In genomic region chr17:40412880-40413279, GRCh38 we compare ENCODE assay signal across 25 cellular contexts. TPM values are rescaled to one million over a fixed set of nuclear protein-coding genes. Genes with fewer than 3 reads are reported as not detected.
"Had no signal": no experiment of that assay in that cellular context is flagged by ENCODE, and none has a peak within 500 bp of the region (broad histone marks: within the 10 kb centered on the region; RNA-seq: fewer than 3 reads in every experiment).

No MANE protein-coding gene starts in this region.

- H3K4me3 Mint-ChIP-seq: naive B cell; nephron; stimulated activated memory B cell treated with anti-CD40 and anti-IgM and Interleukin-4, amounts not matched to agents 10 μg/mL and 1 μg/mL and 100 μg/mL, for 72 hours had no signal

- H3K36me3 ChIP-seq: stomach had no signal

- H3K27me3 Mint-ChIP-seq: naive B cell; stimulated activated memory B cell treated with anti-CD40 and anti-IgM and Interleukin-4, amounts not matched to agents 10 μg/mL and 1 μg/mL and 100 μg/mL, for 72 hours had no signal

- DNase-seq: effector memory CD4-positive, alpha-beta T cell; heart left ventricle; hippocampal formation; left colon; left ventricle myocardium superior; mesendoderm; naive B cell; psoas muscle; retina; spleen; stimulated activated CD4-positive, alpha-beta T cell treated with anti-CD3 and anti-CD28 coated beads, Interleukin-15, amount 100 ng/mL, for 24 hours; stimulated activated CD4-positive, alpha-beta T cell treated with anti-CD3 and anti-CD28 coated beads, Interleukin-1b, Interleukin-23, amount 100 ng/mL, for 48 hours; stimulated activated CD4-positive, alpha-beta T cell treated with anti-CD3 and anti-CD28 coated beads, Interleukin-4, amount 100 ng/mL, for 24 hours; stomach; substantia nigra; trophoblast cell had no signal

- H3K36me3 Mint-ChIP-seq: naive B cell; stimulated activated memory B cell treated with anti-CD40 and anti-IgM and Interleukin-4, amounts not matched to agents 10 μg/mL and 1 μg/mL and 100 μg/mL, for 72 hours had no signal

- ATAC-seq: esophagus mucosa; heart left ventricle; left colon; left ventricle myocardium superior; psoas muscle; sciatic nerve; stimulated activated memory B cell treated with anti-CD40 and anti-IgM and Interleukin-4, amounts not matched to agents 10 μg/mL and 1 μg/mL and 100 μg/mL, for 72 hours had no signal

- H3K9me3 ChIP-seq: heart left ventricle, psoas muscle, spleen, stomach had no signal

- H3K4me1 ChIP-seq: psoas muscle had no signal

- H3K27me3 ChIP-seq: stomach had no signal

- FAIRE-seq: endometrium, frontal cortex had no signal

- H3K27ac ChIP-seq: heart left ventricle, psoas muscle, spleen, stomach had no signal

- H3K4me3 ChIP-seq: heart left ventricle, lung, psoas muscle, spleen, stomach had no signal

- H3K9me3 Mint-ChIP-seq: naive B cell; nephron; stimulated activated memory B cell treated with anti-CD40 and anti-IgM and Interleukin-4, amounts not matched to agents 10 μg/mL and 1 μg/mL and 100 μg/mL, for 72 hours had no signal

- H3K27ac Mint-ChIP-seq: naive B cell; nephron; stimulated activated memory B cell treated with anti-CD40 and anti-IgM and Interleukin-4, amounts not matched to agents 10 μg/mL and 1 μg/mL and 100 μg/mL, for 72 hours had no signal

RNA-seq across cellular contexts. Expression of gene GJD3, which starts 48.3 kb away (rescaled TPM):
- total RNA-seq: frontal cortex, kidney epithelial cell, sciatic nerve, urinary bladder had no signal
- polyA plus RNA-seq: stomach had no signal
